ENCODE assay signal across 22 cellular contexts in genomic region chr10:11950325-11951018, GRCh38.
DNase-seq lines count a peak whose midpoint lies in the region; ATAC-seq, FAIRE-seq and TF ChIP-seq lines count a peak whose summit lies in the region.
"Had no signal": no experiment of that assay in that cellular context is flagged by ENCODE, and none has a peak within 500 bp of the region (broad histone marks: within the 10 kb centered on the region; RNA-seq: fewer than 3 reads in every experiment).

No MANE protein-coding gene starts in this region.

- no peak overlapping the region for H3K4me3 Mint-ChIP-seq in activated CD4-positive, alpha-beta T cell treated with anti-CD3 and anti-CD28 coated beads, Interleukin-2, amount 10 ng/mL, durations not matched to agents 24 days and 14 days
- no peak overlapping the region for H3K4me3 Mint-ChIP-seq in activated CD4-positive, alpha-beta T cell treated with anti-CD3 and anti-CD28 coated beads for 36 hours
- H3K4me3 Mint-ChIP-seq in WTC11 (no peak overlapping the region), progenitor cell of endocrine pancreas (ENCODE audit: low read depth) (no peak overlapping the region)
- H3K4me3 Mint-ChIP-seq: CD4-positive, alpha-beta T cell; GM23338 had no signal

- H3K36me3 ChIP-seq in HepG2 (replicated peaks in 1 of 2; ENCODE audit: control insufficient read depth in 1 of 2, insufficient read depth in 2 of 2, low read length in 2 of 2) (peaks cover 2 to 19% of the 10 kb centered on the region in 2 experiments; a peak in 4 of 5 replicates), right lobe of liver (peaks cover 0 to 22% (median 6%) of the 10 kb centered on the region in 4 donors)

- no peak overlapping the region for H2AFZ ChIP-seq in HepG2 (ENCODE audit: low read length)
- H2AFZ ChIP-seq: GM23338 had no signal

- BruUV-seq in HepG2 (replicated peaks; lab: Mats Ljungman, UMichigan): no TSS peak

- POLR2A ChIA-PET in activated CD4-positive, alpha-beta T cell treated with anti-CD3 and anti-CD28 coated beads for 36 hours (lab: Charles Lee): no interaction called here
- POLR2A ChIA-PET in HepG2 (lab: Yijun Ruan, JAX) (no interaction called here), WTC11 (lab: Charles Lee) (no interaction called here), RWPE1 (lab: Yijun Ruan, JAX; ENCODE audit: low non-redundant PET) (no interaction called here)

- TF ChIP-seq EP300 in HepG2 (IDR thresholded peaks at IDR 0.05; ENCODE audit: low read depth in 2 of 2, low read length in 2 of 2) (peak; percentile 70 to 90; a peak in 3 of 4 replicates), HepG2 (CRISPR knock-in tag; IDR thresholded peaks at IDR 0.05; ENCODE audit: borderline replicate concordance) (peak; percentile 51; the same call in 1 of the 2 replicates)

- no peak for TF ChIP-seq POLR2A in HepG2 (IDR thresholded peaks at IDR 0.05; ENCODE audit: insufficient read depth in 1 of 2, low read depth in 2 of 2, low read length in 2 of 2)
- no peak for TF ChIP-seq POLR2A in right lobe of liver (IDR thresholded peaks at IDR 0.05)

- no peak for ATAC-seq in activated CD4-positive, alpha-beta T cell treated with anti-CD3 and anti-CD28 coated beads for 36 hours
- ATAC-seq in HepG2 (peak; percentile 98), right lobe of liver (no peak), WTC11 (no peak)
- ATAC-seq: A549, GM23338 had no signal

- H3K4me1 ChIP-seq in HepG2 (ENCODE audit: insufficient read depth, low read length): peaks cover 42% of the 10 kb centered on the region
- no peaks in the 10 kb centered on the region for H3K4me1 ChIP-seq in right lobe of liver
- H3K4me1 ChIP-seq: A549 had no signal

- no peaks in the 10 kb centered on the region for H4K20me1 ChIP-seq in HepG2 (ENCODE audit: insufficient read depth, low read length)

- no peaks in the 10 kb centered on the region for H3K79me2 ChIP-seq in HepG2 (ENCODE audit: insufficient read depth, low read length)

- 25% methylated on average over 9 of the region's 9 CpGs for WGBS in HepG2 (ENCODE audit: low lambda C conversion rate)
- WGBS in right lobe of liver (ENCODE audit: insufficient coverage, low coverage, low lambda C conversion rate, missing lambda C conversion rate): 84% methylated on average over 9 of the region's 9 CpGs

- intact Hi-C loops in activated CD4-positive, alpha-beta T cell treated with anti-CD3 and anti-CD28 coated beads, Interleukin-2, amount 10 ng/mL, durations not matched to agents 24 days and 14 days (cut with micrococcal nuclease): no loop called here
- intact Hi-C loops in activated CD4-positive, alpha-beta T cell treated with anti-CD3 and anti-CD28 coated beads for 36 hours (cut with DNase I, micrococcal nuclease): no loop called here
- intact Hi-C loops in HepG2 (cut with micrococcal nuclease; ENCODE audit: unreplicated experiment): no loop called here
- intact Hi-C loops in right lobe of liver (cut with DNase I): no loop called here

- peak; percentile 80 for FAIRE-seq in HepG2 (lab: Jason Lieb, UNC)
- FAIRE-seq in RCC 7860 (lab: Jason Lieb, UNC): no peak
- FAIRE-seq: A549, D721Med, GM12892, GM18507, H54 had no signal

- H3K36me3 Mint-ChIP-seq in activated CD4-positive, alpha-beta T cell treated with anti-CD3 and anti-CD28 coated beads, Interleukin-2, amount 10 ng/mL, durations not matched to agents 24 days and 14 days (ENCODE audit: low read depth): peaks cover 42% of the 10 kb centered on the region
- peaks cover 32% of the 10 kb centered on the region for H3K36me3 Mint-ChIP-seq in activated CD4-positive, alpha-beta T cell treated with anti-CD3 and anti-CD28 coated beads for 36 hours (ENCODE audit: low read depth)
- H3K36me3 Mint-ChIP-seq in WTC11 (peaks cover 21% of the 10 kb centered on the region), progenitor cell of endocrine pancreas (ENCODE audit: insufficient read depth) (peaks cover 30% of the 10 kb centered on the region)

- H3K9me3 Mint-ChIP-seq in activated CD4-positive, alpha-beta T cell treated with anti-CD3 and anti-CD28 coated beads, Interleukin-2, amount 10 ng/mL, durations not matched to agents 24 days and 14 days: no peaks in the 10 kb centered on the region
- no peaks in the 10 kb centered on the region for H3K9me3 Mint-ChIP-seq in activated CD4-positive, alpha-beta T cell treated with anti-CD3 and anti-CD28 coated beads for 36 hours (ENCODE audit: low read depth)
- no peaks in the 10 kb centered on the region for H3K9me3 Mint-ChIP-seq in WTC11
- H3K9me3 Mint-ChIP-seq in progenitor cell of endocrine pancreas (ENCODE audit: low read depth): no peaks in the 10 kb centered on the region
- H3K9me3 Mint-ChIP-seq: CD4-positive, alpha-beta T cell; GM23338 had no signal

- DNase-seq in activated CD4-positive, alpha-beta T cell treated with anti-CD3 and anti-CD28 coated beads, Interleukin-2, amount 10 ng/mL, durations not matched to agents 24 days and 14 days: peak; percentile 30
- no peak for DNase-seq in activated CD4-positive, alpha-beta T cell treated with anti-CD3 and anti-CD28 coated beads for 36 hours
- DNase-seq in HepG2 (ENCODE audit: low spot score): peak; percentile 94
- no peak for DNase-seq in right lobe of liver
- DNase-seq in WTC11 (ENCODE audit: low spot score): no peak
- DNase-seq in progenitor cell of endocrine pancreas (ENCODE audit: low spot score, unreplicated experiment): no peak
- DNase-seq in RCC 7860 (ENCODE audit: low spot score): no peak
- no peak for DNase-seq in RWPE1 (ENCODE audit: low spot score)
- DNase-seq: AML-193; Caco-2; CD4-positive, alpha-beta T cell; GDM1; HCEC 1CT had no signal

- TF ChIP-seq CTCF in HepG2 (CRISPR knock-in tag; IDR thresholded peaks at IDR 0.05): no peak
- no peak for TF ChIP-seq CTCF in right lobe of liver (IDR thresholded peaks at IDR 0.05)
- no peak for TF ChIP-seq CTCF in WTC11 (IDR thresholded peaks at IDR 0.05)
- no peak for TF ChIP-seq CTCF in progenitor cell of endocrine pancreas (IDR thresholded peaks at IDR 0.05; ENCODE audit: unreplicated experiment)
- no peak for TF ChIP-seq CTCF in RWPE1 (conservative IDR thresholded peaks at IDR 0.05; ENCODE audit: low read depth)

- peaks cover 7% of the 10 kb centered on the region for H3K4me1 Mint-ChIP-seq in activated CD4-positive, alpha-beta T cell treated with anti-CD3 and anti-CD28 coated beads, Interleukin-2, amount 10 ng/mL, durations not matched to agents 24 days and 14 days
- peaks cover 4% of the 10 kb centered on the region for H3K4me1 Mint-ChIP-seq in activated CD4-positive, alpha-beta T cell treated with anti-CD3 and anti-CD28 coated beads for 36 hours
- H3K4me1 Mint-ChIP-seq in WTC11 (peaks cover 5% of the 10 kb centered on the region), progenitor cell of endocrine pancreas (ENCODE audit: low read depth) (peaks cover 5% of the 10 kb centered on the region)

- H3K27ac ChIP-seq in HepG2 (ENCODE audit: extremely low read length, insufficient read depth, low read length): peak overlapping the region; percentile 79
- H3K27ac ChIP-seq in right lobe of liver: no peak overlapping the region
- H3K27ac ChIP-seq in RWPE1: no peak overlapping the region
- H3K27ac ChIP-seq: 22Rv1, A549, C4-2B, HL-60 had no signal

- no peak for TF ChIP-seq RAD21 in HepG2 (CRISPR knock-in tag; IDR thresholded peaks at IDR 0.05)

- H3K4me2 ChIP-seq in HepG2 (ENCODE audit: low read depth, low read length): peak overlapping the region; percentile 57
- H3K4me2 ChIP-seq: A549, GM23338 had no signal

- CTCF ChIA-PET in activated CD4-positive, alpha-beta T cell treated with anti-CD3 and anti-CD28 coated beads for 36 hours (lab: Charles Lee): interaction anchor here (0.7 to 1.0 kb wide), 2 partner anchors 131 to 482 kb away, joined by 3 read pairs; no protein-coding TSS in a partner anchor
- CTCF ChIA-PET in HepG2 (lab: Yijun Ruan, JAX; ENCODE audit: low intra/inter-chr PET ratio, low total read pairs): no interaction called here
- CTCF ChIA-PET in WTC11 (lab: Charles Lee): no interaction called here
- CTCF ChIA-PET in RWPE1 (lab: Yijun Ruan, JAX): interaction anchor here (0.6 kb wide), 1 partner anchor 11 kb away, joined by 3 read pairs; no protein-coding TSS in a partner anchor

- no peaks in the 10 kb centered on the region for H3K27me3 ChIP-seq in HepG2 (ENCODE audit: control insufficient read depth in 1 of 2, insufficient read depth in 2 of 2, low read length in 2 of 2)
- no peaks in the 10 kb centered on the region for H3K27me3 ChIP-seq in right lobe of liver

- no peaks in the 10 kb centered on the region for H3K9me3 ChIP-seq in HepG2 (ENCODE audit: low read length)
- no peaks in the 10 kb centered on the region for H3K9me3 ChIP-seq in right lobe of liver
- H3K9me3 ChIP-seq: A549, Caco-2 had no signal

- in situ Hi-C loops in HepG2 (cut with HindIII; ENCODE audit: extremely low pct_ligation_motif_present, low pct_unique_long_range_greater_than_20kb): no loop called here

- no peak overlapping the region for H3K27ac Mint-ChIP-seq in activated CD4-positive, alpha-beta T cell treated with anti-CD3 and anti-CD28 coated beads, Interleukin-2, amount 10 ng/mL, durations not matched to agents 24 days and 14 days
- no peak overlapping the region for H3K27ac Mint-ChIP-seq in activated CD4-positive, alpha-beta T cell treated with anti-CD3 and anti-CD28 coated beads for 36 hours
- H3K27ac Mint-ChIP-seq in WTC11 (peak overlapping the region; percentile 10; the same call in 1 of the 2 replicates), progenitor cell of endocrine pancreas (peak overlapping the region; percentile 45)
- H3K27ac Mint-ChIP-seq: CD4-positive, alpha-beta T cell; GM23338 had no signal

- H3K27me3 Mint-ChIP-seq in activated CD4-positive, alpha-beta T cell treated with anti-CD3 and anti-CD28 coated beads, Interleukin-2, amount 10 ng/mL, durations not matched to agents 24 days and 14 days: no peaks in the 10 kb centered on the region
- H3K27me3 Mint-ChIP-seq in activated CD4-positive, alpha-beta T cell treated with anti-CD3 and anti-CD28 coated beads for 36 hours: no peaks in the 10 kb centered on the region
- H3K27me3 Mint-ChIP-seq in WTC11 (ENCODE audit: low read depth): no peaks in the 10 kb centered on the region
- H3K27me3 Mint-ChIP-seq in progenitor cell of endocrine pancreas: no peaks in the 10 kb centered on the region
- H3K27me3 Mint-ChIP-seq: CD4-positive, alpha-beta T cell had no signal

- H3K9ac ChIP-seq in HepG2 (ENCODE audit: insufficient read depth, low read depth, low read length): peak overlapping the region; percentile 29; the same call in 1 of the 2 replicates

- H3K4me3 ChIP-seq in HepG2 (replicated peaks in 1 of 3; ENCODE audit: insufficient read depth in 1 of 3, low read depth in 2 of 3, low read length in 3 of 3): peak overlapping the region in 1 of 3 experiments; percentile 15; a peak in 1 of 6 replicates
- no peak overlapping the region for H3K4me3 ChIP-seq in right lobe of liver
- H3K4me3 ChIP-seq: A549, GM23338 had no signal

TF ChIP-seq in HepG2, 621 proteins besides CTCF, POLR2A, EP300 and RAD21 (continues in another document):
- no peak for TF ChIP-seq YEATS4 (CRISPR knock-in tag; IDR thresholded peaks at IDR 0.05; ENCODE audit: borderline replicate concordance)

TF ChIP-seq in WTC11, 78 proteins besides CTCF, POLR2A, EP300 and RAD21 (continues in another document):
- TF ChIP-seq TCF7 (CRISPR knock-in tag; IDR thresholded peaks at IDR 0.05; ENCODE audit: low read depth): no peak

Comparison
In these comparisons a context has a peak if more than half of its experiments do, and no peak if none do; other contexts are left out.
1. DNase-seq: peak in activated CD4-positive, alpha-beta T cell treated with anti-CD3 and anti-CD28 coated beads, Interleukin-2, amount 10 ng/mL, durations not matched to agents 24 days and 14 days (single experiment) and HepG2 (single experiment); none in activated CD4-positive, alpha-beta T cell treated with anti-CD3 and anti-CD28 coated beads for 36 hours (single experiment), right lobe of liver (0 of 3), WTC11 (single experiment), progenitor cell of endocrine pancreas (single experiment), RCC 7860 (single experiment) and RWPE1 (single experiment).
2. H3K27ac Mint-ChIP-seq: peak in WTC11 (single experiment) and progenitor cell of endocrine pancreas (single experiment); none in activated CD4-positive, alpha-beta T cell treated with anti-CD3 and anti-CD28 coated beads, Interleukin-2, amount 10 ng/mL, durations not matched to agents 24 days and 14 days (single experiment) and activated CD4-positive, alpha-beta T cell treated with anti-CD3 and anti-CD28 coated beads for 36 hours (single experiment).
3. CTCF ChIA-PET loops: an anchor here in activated CD4-positive, alpha-beta T cell treated with anti-CD3 and anti-CD28 coated beads for 36 hours (0.7 to 1.0 kb wide) and RWPE1 (0.6 kb wide); none called in HepG2 and WTC11.